ENCODE assay signal across 1 cellular context in the genomic region with DNA sequence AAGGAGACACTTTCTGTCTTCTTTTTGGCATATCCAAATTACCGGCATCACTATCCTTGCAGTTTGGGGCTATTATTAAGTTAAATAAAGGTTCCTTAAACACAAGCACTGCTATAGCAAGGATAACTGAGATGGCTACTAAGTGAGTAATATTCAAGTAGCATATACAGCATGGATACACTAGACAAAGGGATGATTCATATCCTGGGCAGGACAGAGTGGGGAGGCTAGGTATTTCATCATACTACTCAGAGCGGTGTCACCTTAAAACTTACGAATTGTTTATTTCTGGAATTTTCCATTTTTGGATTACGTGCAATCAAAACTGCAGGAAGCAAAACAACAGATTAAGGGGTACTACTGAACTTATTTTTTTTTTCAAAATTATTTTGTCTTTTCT.
A peak's percentile ranks its signal among the peaks of the same experiment; 100 is the strongest.
TF ChIP-seq lines count a peak whose summit lies in the region.

No MANE protein-coding gene starts in this region.

TF ChIP-seq in SK-N-SH, 30 proteins besides CTCF, POLR2A, EP300 and RAD21 (continued from another document):
- TF ChIP-seq NFIC (IDR thresholded peaks at IDR 0.05; ENCODE audit: borderline replicate concordance) (peak; percentile 10; the same call in 1 of the 2 replicates), GATA2 (CRISPR knock-in tag; IDR thresholded peaks at IDR 0.05) (no peak), SIN3A (IDR thresholded peaks at IDR 0.05; ENCODE audit: borderline replicate concordance, low read depth, low read length) (no peak), NRF1 (IDR thresholded peaks at IDR 0.05; ENCODE audit: low read depth, low read length) (no peak), RXRA (IDR thresholded peaks at IDR 0.05; ENCODE audit: borderline replicate concordance, low read depth) (no peak), RFX5 (IDR thresholded peaks at IDR 0.05; ENCODE audit: low read length) (no peak), MEF2A (IDR thresholded peaks at IDR 0.05; ENCODE audit: borderline replicate concordance, low read depth) (peak; percentile 55; the same call in 1 of the 2 replicates), FOSL2 (IDR thresholded peaks at IDR 0.05; ENCODE audit: borderline replicate concordance, low read depth) (peak; percentile 96), POLR2AphosphoS5 (IDR thresholded peaks at IDR 0.05; ENCODE audit: low read depth, low read length) (peak; percentile 58; the same call in 1 of the 2 replicates)
- TF ChIP-seq, protein P1, sequence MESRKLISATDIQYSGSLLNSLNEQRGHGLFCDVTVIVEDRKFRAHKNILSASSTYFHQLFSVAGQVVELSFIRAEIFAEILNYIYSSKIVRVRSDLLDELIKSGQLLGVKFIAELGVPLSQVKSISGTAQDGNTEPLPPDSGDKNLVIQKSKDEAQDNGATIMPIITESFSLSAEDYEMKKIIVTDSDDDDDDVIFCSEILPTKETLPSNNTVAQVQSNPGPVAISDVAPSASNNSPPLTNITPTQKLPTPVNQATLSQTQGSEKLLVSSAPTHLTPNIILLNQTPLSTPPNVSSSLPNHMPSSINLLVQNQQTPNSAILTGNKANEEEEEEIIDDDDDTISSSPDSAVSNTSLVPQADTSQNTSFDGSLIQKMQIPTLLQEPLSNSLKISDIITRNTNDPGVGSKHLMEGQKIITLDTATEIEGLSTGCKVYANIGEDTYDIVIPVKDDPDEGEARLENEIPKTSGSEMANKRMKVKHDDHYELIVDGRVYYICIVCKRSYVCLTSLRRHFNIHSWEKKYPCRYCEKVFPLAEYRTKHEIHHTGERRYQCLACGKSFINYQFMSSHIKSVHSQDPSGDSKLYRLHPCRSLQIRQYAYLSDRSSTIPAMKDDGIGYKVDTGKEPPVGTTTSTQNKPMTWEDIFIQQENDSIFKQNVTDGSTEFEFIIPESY (IDR thresholded peaks at IDR 0.05; ENCODE audit: borderline replicate concordance, low read depth) = no peak
- TF ChIP-seq, protein P2, sequence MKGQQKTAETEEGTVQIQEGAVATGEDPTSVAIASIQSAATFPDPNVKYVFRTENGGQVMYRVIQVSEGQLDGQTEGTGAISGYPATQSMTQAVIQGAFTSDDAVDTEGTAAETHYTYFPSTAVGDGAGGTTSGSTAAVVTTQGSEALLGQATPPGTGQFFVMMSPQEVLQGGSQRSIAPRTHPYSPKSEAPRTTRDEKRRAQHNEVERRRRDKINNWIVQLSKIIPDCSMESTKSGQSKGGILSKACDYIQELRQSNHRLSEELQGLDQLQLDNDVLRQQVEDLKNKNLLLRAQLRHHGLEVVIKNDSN (IDR thresholded peaks at IDR 0.05; ENCODE audit: borderline replicate concordance, low read depth) = no peak
- TF ChIP-seq, protein P3, sequence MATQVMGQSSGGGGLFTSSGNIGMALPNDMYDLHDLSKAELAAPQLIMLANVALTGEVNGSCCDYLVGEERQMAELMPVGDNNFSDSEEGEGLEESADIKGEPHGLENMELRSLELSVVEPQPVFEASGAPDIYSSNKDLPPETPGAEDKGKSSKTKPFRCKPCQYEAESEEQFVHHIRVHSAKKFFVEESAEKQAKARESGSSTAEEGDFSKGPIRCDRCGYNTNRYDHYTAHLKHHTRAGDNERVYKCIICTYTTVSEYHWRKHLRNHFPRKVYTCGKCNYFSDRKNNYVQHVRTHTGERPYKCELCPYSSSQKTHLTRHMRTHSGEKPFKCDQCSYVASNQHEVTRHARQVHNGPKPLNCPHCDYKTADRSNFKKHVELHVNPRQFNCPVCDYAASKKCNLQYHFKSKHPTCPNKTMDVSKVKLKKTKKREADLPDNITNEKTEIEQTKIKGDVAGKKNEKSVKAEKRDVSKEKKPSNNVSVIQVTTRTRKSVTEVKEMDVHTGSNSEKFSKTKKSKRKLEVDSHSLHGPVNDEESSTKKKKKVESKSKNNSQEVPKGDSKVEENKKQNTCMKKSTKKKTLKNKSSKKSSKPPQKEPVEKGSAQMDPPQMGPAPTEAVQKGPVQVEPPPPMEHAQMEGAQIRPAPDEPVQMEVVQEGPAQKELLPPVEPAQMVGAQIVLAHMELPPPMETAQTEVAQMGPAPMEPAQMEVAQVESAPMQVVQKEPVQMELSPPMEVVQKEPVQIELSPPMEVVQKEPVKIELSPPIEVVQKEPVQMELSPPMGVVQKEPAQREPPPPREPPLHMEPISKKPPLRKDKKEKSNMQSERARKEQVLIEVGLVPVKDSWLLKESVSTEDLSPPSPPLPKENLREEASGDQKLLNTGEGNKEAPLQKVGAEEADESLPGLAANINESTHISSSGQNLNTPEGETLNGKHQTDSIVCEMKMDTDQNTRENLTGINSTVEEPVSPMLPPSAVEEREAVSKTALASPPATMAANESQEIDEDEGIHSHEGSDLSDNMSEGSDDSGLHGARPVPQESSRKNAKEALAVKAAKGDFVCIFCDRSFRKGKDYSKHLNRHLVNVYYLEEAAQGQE (IDR thresholded peaks at IDR 0.05; ENCODE audit: low read depth, low read length) = no peak
